Comparison of ENCODE assay signal across 8 cellular contexts in the genomic region with DNA sequence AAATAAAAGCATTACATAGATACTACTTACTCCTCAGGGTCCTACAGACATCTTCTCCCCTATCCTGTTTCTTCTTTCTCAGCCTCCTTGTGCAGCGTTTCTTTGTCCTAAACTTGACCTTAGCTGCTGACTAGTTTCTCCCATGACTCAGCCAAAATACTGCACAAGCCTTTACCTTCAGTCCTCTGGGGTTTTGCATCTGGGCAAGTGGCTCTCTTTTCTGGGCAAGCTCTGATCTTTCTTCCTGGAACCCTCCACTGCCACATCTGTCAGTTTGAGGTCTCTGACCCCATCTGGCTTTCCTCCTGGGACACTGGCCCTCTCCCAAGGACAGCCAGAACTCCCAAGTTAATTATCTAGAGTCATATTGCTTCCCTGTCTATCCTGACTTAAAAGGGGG.
DNase-seq lines count a peak whose midpoint lies in the region; ATAC-seq and TF ChIP-seq lines count a peak whose summit lies in the region.

No MANE protein-coding gene starts in this region.

- H3K9me3 Mint-ChIP-seq in activated naive CD4-positive, alpha-beta T cell treated with anti-CD3 and anti-CD28 coated beads for 36 hours: no peaks in the 10 kb centered on the region
- H3K9me3 Mint-ChIP-seq in immature natural killer cell (peaks cover 0 to 5% (median 0%) of the 10 kb centered on the region in 6 donors), WTC11 (peaks cover 14% of the 10 kb centered on the region)

- TF ChIP-seq CTCF in GM12865 (IDR thresholded peaks at IDR 0.05; ENCODE audit: insufficient read depth, low read depth, low read length, missing control alignments): no peak
- no peak for TF ChIP-seq CTCF in WTC11 (IDR thresholded peaks at IDR 0.05)

- H3K27ac ChIP-seq in SJCRH30: no peak overlapping the region

- H3K4me3 ChIP-seq in GM12865 (ENCODE audit: low read depth, low read length) (no peak overlapping the region), SJCRH30 (no peak overlapping the region)

- no peaks in the 10 kb centered on the region for H3K36me3 ChIP-seq in SJCRH30

- CTCF ChIA-PET in activated naive CD4-positive, alpha-beta T cell treated with anti-CD3 and anti-CD28 coated beads for 36 hours (lab: Charles Lee): no interaction called here
- CTCF ChIA-PET in WTC11 (lab: Charles Lee): no interaction called here

- no peak overlapping the region for H3K4me3 Mint-ChIP-seq in activated naive CD4-positive, alpha-beta T cell treated with anti-CD3 and anti-CD28 coated beads for 36 hours
- H3K4me3 Mint-ChIP-seq in immature natural killer cell: no peak overlapping the region
- no peak overlapping the region for H3K4me3 Mint-ChIP-seq in WTC11

- POLR2A ChIA-PET in WTC11 (lab: Charles Lee): no interaction called here

- H3K27me3 ChIP-seq in SJCRH30: no peaks in the 10 kb centered on the region

- DNase-seq in GM12865 (ENCODE audit: low read depth) (peak; percentile 15), T1000 (lab: John Stamatoyannopoulos, UW) (peak; percentile 36), medulla oblongata (ENCODE audit: extremely low spot score) (peak; percentile 21), SJCRH30 (no peak), immature natural killer cell (no peak), WTC11 (ENCODE audit: low spot score) (no peak)
- no peak for DNase-seq in activated naive CD4-positive, alpha-beta T cell treated with anti-CD3 and anti-CD28 coated beads for 36 hours

- intact Hi-C loops in activated naive CD4-positive, alpha-beta T cell treated with anti-CD3 and anti-CD28 coated beads for 36 hours (cut with micrococcal nuclease): no loop called here

- no peaks in the 10 kb centered on the region for H3K4me1 ChIP-seq in SJCRH30

- no peak overlapping the region for H3K27ac Mint-ChIP-seq in activated naive CD4-positive, alpha-beta T cell treated with anti-CD3 and anti-CD28 coated beads for 36 hours
- H3K27ac Mint-ChIP-seq in immature natural killer cell (no peak overlapping the region), WTC11 (no peak overlapping the region)

- H3K27me3 Mint-ChIP-seq in activated naive CD4-positive, alpha-beta T cell treated with anti-CD3 and anti-CD28 coated beads for 36 hours (ENCODE audit: low read depth): peaks cover 2% of the 10 kb centered on the region
- no peaks in the 10 kb centered on the region for H3K27me3 Mint-ChIP-seq in immature natural killer cell (ENCODE audit: low read depth in 3 of 3)
- no peaks in the 10 kb centered on the region for H3K27me3 Mint-ChIP-seq in WTC11 (ENCODE audit: low read depth)

- no peaks in the 10 kb centered on the region for H3K36me3 Mint-ChIP-seq in activated naive CD4-positive, alpha-beta T cell treated with anti-CD3 and anti-CD28 coated beads for 36 hours (ENCODE audit: low read depth)
- H3K36me3 Mint-ChIP-seq in immature natural killer cell (no peaks in the 10 kb centered on the region), WTC11 (peaks cover 10% of the 10 kb centered on the region)

- ATAC-seq in HG02623 (IDR thresholded peaks at IDR 0.05; ENCODE audit: unreplicated experiment): peak; percentile 60
- no peak for ATAC-seq in WTC11

- H3K9me3 ChIP-seq in SJCRH30 (replicated peaks): no peaks in the 10 kb centered on the region

- H3K4me1 Mint-ChIP-seq in activated naive CD4-positive, alpha-beta T cell treated with anti-CD3 and anti-CD28 coated beads for 36 hours (ENCODE audit: low read depth): no peaks in the 10 kb centered on the region
- no peaks in the 10 kb centered on the region for H3K4me1 Mint-ChIP-seq in immature natural killer cell
- H3K4me1 Mint-ChIP-seq in WTC11: peaks cover 3% of the 10 kb centered on the region

TF ChIP-seq in WTC11, 78 proteins besides CTCF, POLR2A, EP300 and RAD21:
- no peak for TF ChIP-seq NFYB (CRISPR knock-in tag; conservative IDR thresholded peaks at IDR 0.05; ENCODE audit: low read depth)
- no peak for TF ChIP-seq FOXK1 (CRISPR knock-in tag; IDR thresholded peaks at IDR 0.05)
- no peak for TF ChIP-seq HMGA2 (CRISPR knock-in tag; IDR thresholded peaks at IDR 0.05)
- no peak for TF ChIP-seq ELF4 (CRISPR knock-in tag; IDR thresholded peaks at IDR 0.05; ENCODE audit: low read depth)
- TF ChIP-seq, protein P1, sequence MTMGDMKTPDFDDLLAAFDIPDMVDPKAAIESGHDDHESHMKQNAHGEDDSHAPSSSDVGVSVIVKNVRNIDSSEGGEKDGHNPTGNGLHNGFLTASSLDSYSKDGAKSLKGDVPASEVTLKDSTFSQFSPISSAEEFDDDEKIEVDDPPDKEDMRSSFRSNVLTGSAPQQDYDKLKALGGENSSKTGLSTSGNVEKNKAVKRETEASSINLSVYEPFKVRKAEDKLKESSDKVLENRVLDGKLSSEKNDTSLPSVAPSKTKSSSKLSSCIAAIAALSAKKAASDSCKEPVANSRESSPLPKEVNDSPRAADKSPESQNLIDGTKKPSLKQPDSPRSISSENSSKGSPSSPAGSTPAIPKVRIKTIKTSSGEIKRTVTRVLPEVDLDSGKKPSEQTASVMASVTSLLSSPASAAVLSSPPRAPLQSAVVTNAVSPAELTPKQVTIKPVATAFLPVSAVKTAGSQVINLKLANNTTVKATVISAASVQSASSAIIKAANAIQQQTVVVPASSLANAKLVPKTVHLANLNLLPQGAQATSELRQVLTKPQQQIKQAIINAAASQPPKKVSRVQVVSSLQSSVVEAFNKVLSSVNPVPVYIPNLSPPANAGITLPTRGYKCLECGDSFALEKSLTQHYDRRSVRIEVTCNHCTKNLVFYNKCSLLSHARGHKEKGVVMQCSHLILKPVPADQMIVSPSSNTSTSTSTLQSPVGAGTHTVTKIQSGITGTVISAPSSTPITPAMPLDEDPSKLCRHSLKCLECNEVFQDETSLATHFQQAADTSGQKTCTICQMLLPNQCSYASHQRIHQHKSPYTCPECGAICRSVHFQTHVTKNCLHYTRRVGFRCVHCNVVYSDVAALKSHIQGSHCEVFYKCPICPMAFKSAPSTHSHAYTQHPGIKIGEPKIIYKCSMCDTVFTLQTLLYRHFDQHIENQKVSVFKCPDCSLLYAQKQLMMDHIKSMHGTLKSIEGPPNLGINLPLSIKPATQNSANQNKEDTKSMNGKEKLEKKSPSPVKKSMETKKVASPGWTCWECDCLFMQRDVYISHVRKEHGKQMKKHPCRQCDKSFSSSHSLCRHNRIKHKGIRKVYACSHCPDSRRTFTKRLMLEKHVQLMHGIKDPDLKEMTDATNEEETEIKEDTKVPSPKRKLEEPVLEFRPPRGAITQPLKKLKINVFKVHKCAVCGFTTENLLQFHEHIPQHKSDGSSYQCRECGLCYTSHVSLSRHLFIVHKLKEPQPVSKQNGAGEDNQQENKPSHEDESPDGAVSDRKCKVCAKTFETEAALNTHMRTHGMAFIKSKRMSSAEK (CRISPR knock-in tag; IDR thresholded peaks at IDR 0.05; ENCODE audit: borderline replicate concordance): no peak
- no peak for TF ChIP-seq RELA (CRISPR knock-in tag; IDR thresholded peaks at IDR 0.05; ENCODE audit: borderline replicate concordance)
- no peak for TF ChIP-seq CREM (CRISPR knock-in tag; IDR thresholded peaks at IDR 0.05)
- TF ChIP-seq ZNF416 (CRISPR knock-in tag; IDR thresholded peaks at IDR 0.05): no peak
- TF ChIP-seq ZBTB21 (CRISPR knock-in tag; IDR thresholded peaks at IDR 0.05; ENCODE audit: borderline replicate concordance): no peak
- TF ChIP-seq, protein P2, sequence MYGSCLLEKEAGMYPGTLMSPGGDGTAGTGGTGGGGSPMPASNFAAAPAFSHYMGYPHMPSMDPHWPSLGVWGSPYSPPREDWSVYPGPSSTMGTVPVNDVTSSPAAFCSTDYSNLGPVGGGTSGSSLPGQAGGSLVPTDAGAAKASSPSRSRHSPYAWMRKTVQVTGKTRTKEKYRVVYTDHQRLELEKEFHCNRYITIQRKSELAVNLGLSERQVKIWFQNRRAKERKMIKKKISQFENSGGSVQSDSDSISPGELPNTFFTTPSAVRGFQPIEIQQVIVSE (CRISPR knock-in tag; IDR thresholded peaks at IDR 0.05; ENCODE audit: borderline replicate concordance): no peak
- TF ChIP-seq FOXP1 (CRISPR knock-in tag; IDR thresholded peaks at IDR 0.05; ENCODE audit: borderline replicate concordance): no peak

Comparison
In these comparisons a context has a peak if more than half of its experiments do, and no peak if none do; other contexts are left out.
1. DNase-seq: peak in GM12865 (single experiment), T1000 (single experiment) and medulla oblongata (single experiment); none in SJCRH30 (0 of 2), activated naive CD4-positive, alpha-beta T cell treated with anti-CD3 and anti-CD28 coated beads for 36 hours (single experiment), immature natural killer cell (0 of 3) and WTC11 (single experiment).